In genomic region chr1:64486193-64486592, GRCh38 we compare ENCODE assay signal across 34 cellular contexts.
"Had no signal": no experiment of that assay in that cellular context is flagged by ENCODE, and none has a peak within 500 bp of the region (broad histone marks: within the 10 kb centered on the region; RNA-seq: fewer than 3 reads in every experiment).

No MANE protein-coding gene starts in this region.

- H3K9me3 ChIP-seq: MG63 had no signal

- H3K4me3 ChIP-seq: MG63 had no signal

- H3K27me3 ChIP-seq: MG63 had no signal

- DNase-seq: Karpas-422, Kasumi-1, MG63, MM.1S, MV-4-11, NCI-H1048, NCI-H1092, NCI-H1092 treated with DMSO at 0.1 percent for 48 hours, NCI-H1105, NCI-H1105 treated with DMSO at 0.1 percent for 48 hours, NCI-H1417, NCI-H1417 treated with DMSO at 0.1 percent for 48 hours, NCI-H1436, NCI-H1436 treated with DMSO at 0.1 percent for 48 hours, NCI-H146, NCI-H1694, NCI-H1694 treated with DMSO at 0.1 percent for 48 hours, NCI-H187, NCI-H187 treated with DMSO at 0.1 percent for 48 hours, NCI-H1930, NCI-H2029, NCI-H2029 treated with DMSO at 0.1 percent for 48 hours, NCI-H2081, NCI-H2081 treated with DMSO at 0.1 percent for 48 hours, NCI-H2107, NCI-H2171, NCI-H2171 treated with DMSO at 0.1 percent for 48 hours, NCI-H2227 treated with DMSO at 0.1 percent for 48 hours, NCI-H226, NCI-H345, NCI-H446, NCI-H446 treated with DMSO at 0.1 percent for 48 hours, NCI-H510A, NCI-H510A treated with DMSO at 0.1 percent for 48 hours had no signal

- H3K36me3 ChIP-seq: MG63 had no signal
